Comparison of ENCODE assay signal across 1 cellular context in the genomic region with DNA sequence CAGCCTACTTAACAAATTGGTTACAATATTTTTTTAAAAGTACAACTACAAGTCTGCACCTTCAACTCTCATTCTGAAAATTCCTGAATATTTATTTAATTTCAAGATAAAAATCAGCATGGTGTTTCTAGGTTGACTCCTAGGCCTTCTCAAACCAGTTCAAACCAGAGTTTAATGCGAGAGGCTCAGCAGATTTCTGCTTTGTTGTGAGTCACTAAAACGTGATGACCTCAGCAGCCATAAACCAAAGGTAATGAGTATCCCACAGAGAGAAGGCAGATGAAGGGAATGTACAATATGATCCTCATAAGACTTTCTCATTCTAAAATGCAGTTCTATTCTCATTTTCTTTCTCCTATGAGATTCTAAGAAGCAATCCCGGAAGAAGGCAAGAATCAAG.
A peak's percentile ranks its signal among the peaks of the same experiment; 100 is the strongest.
TF ChIP-seq lines count a peak whose summit lies in the region.

No MANE protein-coding gene starts in this region.

TF ChIP-seq in K562, 482 proteins besides CTCF, POLR2A, EP300 and RAD21 (continues in another document):
- TF ChIP-seq ZNF695 (CRISPR knock-in tag; IDR thresholded peaks at IDR 0.05) (no peak), WHSC1 (IDR thresholded peaks at IDR 0.05; ENCODE audit: low read length) (no peak), CBFB (CRISPR knock-in tag; IDR thresholded peaks at IDR 0.05) (no peak), SIX5 (IDR thresholded peaks at IDR 0.05; ENCODE audit: borderline replicate concordance in 1 of 2, insufficient read depth in 1 of 2, low read depth in 1 of 2, low read length in 2 of 2) (no peak), CSDE1 (IDR thresholded peaks at IDR 0.05) (no peak), ZNF75A (CRISPR knock-in tag; IDR thresholded peaks at IDR 0.05) (no peak), ZFP36 (IDR thresholded peaks at IDR 0.05; ENCODE audit: low read depth, low read length, partially characterized antibody) (no peak), JUND (IDR thresholded peaks at IDR 0.05; ENCODE audit: borderline replicate concordance, low read depth, low read length) (peak; percentile 91), JUND (tag; IDR thresholded peaks at IDR 0.05; ENCODE audit: borderline replicate concordance, low read depth, low read length) (peak; percentile 84), ARNT (IDR thresholded peaks at IDR 0.05) (no peak), PML (IDR thresholded peaks at IDR 0.05; ENCODE audit: low read length) (peak; percentile 32; the same call in 1 of the 2 replicates), SRSF9 (IDR thresholded peaks at IDR 0.05; ENCODE audit: borderline replicate concordance, low read depth, low read length) (no peak), MAFG (tag; conservative IDR thresholded peaks at IDR 0.05) (peak; percentile 63), CHCHD3 (CRISPR knock-in tag; IDR thresholded peaks at IDR 0.05) (no peak), BHLHE40 (IDR thresholded peaks at IDR 0.05; ENCODE audit: low read length) (peak; percentile 86), GABPA (tag; conservative IDR thresholded peaks at IDR 0.05; ENCODE audit: low read depth) (no peak), NFE2 (IDR thresholded peaks at IDR 0.05; ENCODE audit: low read depth) (peak; percentile 53; the same call in 1 of the 2 replicates), HDAC3 (IDR thresholded peaks at IDR 0.05; ENCODE audit: borderline replicate concordance, partially characterized antibody) (no peak), SNAPC5 (CRISPR knock-in tag; IDR thresholded peaks at IDR 0.05) (no peak), DPF2 (IDR thresholded peaks at IDR 0.05) (peak; percentile 61), ZNF24 (IDR thresholded peaks at IDR 0.05) (no peak), ATF7 (IDR thresholded peaks at IDR 0.05) (peak; percentile 63), ZNF347 (CRISPR knock-in tag; IDR thresholded peaks at IDR 0.05; ENCODE audit: low read depth) (no peak), HNRNPK (IDR thresholded peaks at IDR 0.05; ENCODE audit: low read depth, low read length, poor library complexity, severe bottlenecking) (no peak), KLF13 (tag; IDR thresholded peaks at IDR 0.05; ENCODE audit: borderline replicate concordance, low read depth) (no peak), C11orf30 (IDR thresholded peaks at IDR 0.05; ENCODE audit: low read depth) (peak; percentile 67; the same call in 1 of the 2 replicates), JUN (IDR thresholded peaks at IDR 0.05; ENCODE audit: borderline replicate concordance, low read depth, low read length) (peak; percentile 83), JUN (CRISPR knock-in tag; IDR thresholded peaks at IDR 0.05; ENCODE audit: borderline replicate concordance) (no peak), ELF2 (CRISPR knock-in tag; IDR thresholded peaks at IDR 0.05) (0 out of 2 replicates have a peak, but pooled peaks have one; percentile 21), ZNF174 (CRISPR knock-in tag; IDR thresholded peaks at IDR 0.05) (no peak), KDM1A (IDR thresholded peaks at IDR 0.05) (peak; percentile 78 to 84), RCOR1 (IDR thresholded peaks at IDR 0.05; ENCODE audit: borderline replicate concordance in 1 of 2, low read depth in 2 of 2, low read length in 2 of 2) (peak in 1 of 2 experiments; percentile 66; a peak in 2 of 4 replicates), ARID1B (IDR thresholded peaks at IDR 0.05) (no peak), ZNF398 (CRISPR knock-in tag; IDR thresholded peaks at IDR 0.05) (no peak), PRPF4 (IDR thresholded peaks at IDR 0.05; ENCODE audit: insufficient read depth, low read depth, low read length, poor library complexity, severe bottlenecking) (no peak), RREB1 (CRISPR knock-in tag; IDR thresholded peaks at IDR 0.05) (no peak), ZNF316 (IDR thresholded peaks at IDR 0.05) (peak; percentile 76), L3MBTL2 (IDR thresholded peaks at IDR 0.05) (no peak), MAFK (IDR thresholded peaks at IDR 0.05; ENCODE audit: low read length) (peak; percentile 67), SOX6 (IDR thresholded peaks at IDR 0.05) (peak; percentile 48; the same call in 1 of the 2 replicates), MAFF (IDR thresholded peaks at IDR 0.05; ENCODE audit: low read length) (peak; percentile 37; the same call in 1 of the 2 replicates), ILK (tag; IDR thresholded peaks at IDR 0.05; ENCODE audit: borderline replicate concordance, low read depth) (no peak), MBD1 (CRISPR knock-in tag; IDR thresholded peaks at IDR 0.05) (no peak), ZNF318 (IDR thresholded peaks at IDR 0.05; ENCODE audit: borderline replicate concordance in 1 of 2, low read depth in 1 of 2) (peak in 1 of 2 experiments; percentile 46; a peak in 1 of 4 replicates)
- TF ChIP-seq, protein P1, sequence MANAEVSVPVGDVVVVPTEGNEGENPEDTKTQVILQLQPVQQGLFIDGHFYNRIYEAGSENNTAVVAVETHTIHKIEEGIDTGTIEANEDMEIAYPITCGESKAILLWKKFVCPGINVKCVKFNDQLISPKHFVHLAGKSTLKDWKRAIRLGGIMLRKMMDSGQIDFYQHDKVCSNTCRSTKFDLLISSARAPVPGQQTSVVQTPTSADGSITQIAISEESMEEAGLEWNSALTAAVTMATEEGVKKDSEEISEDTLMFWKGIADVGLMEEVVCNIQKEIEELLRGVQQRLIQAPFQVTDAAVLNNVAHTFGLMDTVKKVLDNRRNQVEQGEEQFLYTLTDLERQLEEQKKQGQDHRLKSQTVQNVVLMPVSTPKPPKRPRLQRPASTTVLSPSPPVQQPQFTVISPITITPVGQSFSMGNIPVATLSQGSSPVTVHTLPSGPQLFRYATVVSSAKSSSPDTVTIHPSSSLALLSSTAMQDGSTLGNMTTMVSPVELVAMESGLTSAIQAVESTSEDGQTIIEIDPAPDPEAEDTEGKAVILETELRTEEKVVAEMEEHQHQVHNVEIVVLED (CRISPR knock-in tag; IDR thresholded peaks at IDR 0.05) = peak; percentile 33; the same call in 1 of the 2 replicates
